8 cellular contexts compared by ENCODE assay signal in the genomic region with DNA sequence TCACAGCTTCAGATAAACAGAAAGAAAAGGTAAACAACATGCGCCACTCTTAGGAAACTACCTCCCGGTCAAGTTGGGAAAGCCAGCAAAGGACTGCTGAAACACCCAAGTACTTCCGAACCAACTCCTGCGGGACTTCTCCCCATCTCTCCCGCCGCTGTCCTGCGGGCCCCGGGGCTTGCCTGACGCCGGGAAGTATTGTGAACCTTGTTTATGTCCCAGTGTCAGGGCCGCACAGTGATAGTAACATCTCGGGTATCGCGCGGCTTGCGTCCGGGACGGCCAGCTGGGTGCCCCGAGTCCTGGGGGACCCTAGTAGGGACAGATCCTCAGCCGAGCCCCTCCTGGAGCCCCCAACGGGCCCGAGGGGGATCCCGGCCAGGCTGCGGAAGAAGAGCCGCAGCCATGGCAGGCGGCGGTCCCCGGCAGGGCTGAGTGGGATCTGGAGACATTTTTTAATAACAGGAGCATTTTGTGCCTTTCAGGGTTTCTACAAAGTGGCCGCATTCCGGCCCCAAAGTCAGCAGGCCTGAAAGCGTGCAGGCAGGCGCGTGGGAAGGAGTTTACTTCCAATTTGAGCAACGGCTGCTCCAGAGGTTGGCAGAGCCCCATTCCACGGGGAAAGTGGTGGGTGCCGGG. TPM values are rescaled to one million over a fixed set of nuclear protein-coding genes. Genes with fewer than 3 reads are reported as not detected.
DNase-seq lines count a peak whose midpoint lies in the region; ATAC-seq, FAIRE-seq and TF ChIP-seq lines count a peak whose summit lies in the region.

No MANE protein-coding gene starts in this region.

- peak overlapping the region; percentile 88 for H3K27ac ChIP-seq in parathyroid adenoma

- intact Hi-C loops in Right ventricle myocardium superior (cut with DNase I), result no loop called here

- H3K36me3 ChIP-seq in parathyroid adenoma (ENCODE audit: control insufficient read depth, insufficient read depth, low read length), result no peaks in the 10 kb centered on the region

- peak overlapping the region; percentile 90 for H2AFZ ChIP-seq in parathyroid adenoma

- peak; percentile 6 to 30 for DNase-seq in activated CD4-positive, alpha-beta T cell treated with anti-CD3 and anti-CD28 coated beads for 24 hours (ENCODE audit: low read depth in 2 of 2)
- no peak for DNase-seq in activated CD4-positive, alpha-beta T cell treated with anti-CD3 and anti-CD28 coated beads for 1 hour
- DNase-seq in RCC 7860 (ENCODE audit: low spot score), result peak; percentile 30
- DNase-seq in activated naive CD4-positive, alpha-beta T cell treated with anti-CD3 and anti-CD28 coated beads, Interleukin-2, amount 50 U/mL, for 72 hours (ENCODE audit: low spot score in 2 of 2), result peak; percentile 54 to 66
- peak; percentile 75 for DNase-seq in Right ventricle myocardium superior
- no peak for DNase-seq in DMS79 treated with DMSO at 0.1 percent for 48 hours (lab: John Stamatoyannopoulos, UW)

- peaks cover 8 to 10% of the 10 kb centered on the region in 2 donors for H3K36me3 Mint-ChIP-seq in activated naive CD4-positive, alpha-beta T cell treated with anti-CD3 and anti-CD28 coated beads, Interleukin-2, amount 50 U/mL, for 72 hours

- H3K27ac Mint-ChIP-seq in activated naive CD4-positive, alpha-beta T cell treated with anti-CD3 and anti-CD28 coated beads, Interleukin-2, amount 50 U/mL, for 72 hours, result peak overlapping the region; percentile 93 to 95

- no peak for FAIRE-seq in RCC 7860 (lab: Jason Lieb, UNC)

- peak overlapping the region; percentile 81 for H3K4me2 ChIP-seq in parathyroid adenoma (ENCODE audit: low read length)

- ATAC-seq in HG03139 (IDR thresholded peaks at IDR 0.05; ENCODE audit: unreplicated experiment) (peak; percentile 7), Right ventricle myocardium superior (ENCODE audit: poor library complexity) (peak; percentile 60)
- peak; percentile 19 to 38 for ATAC-seq in activated naive CD4-positive, alpha-beta T cell treated with anti-CD3 and anti-CD28 coated beads, Interleukin-2, amount 50 U/mL, for 72 hours

- no peak for TF ChIP-seq CTCF in parathyroid adenoma (IDR thresholded peaks at IDR 0.05)

- peak overlapping the region; percentile 86 for H3K4me3 ChIP-seq in parathyroid adenoma (ENCODE audit: low read depth, low read length)

- no peaks in the 10 kb centered on the region for H3K4me1 ChIP-seq in parathyroid adenoma

- H3K9ac ChIP-seq in parathyroid adenoma, result peak overlapping the region; percentile 72

- H3K9me3 ChIP-seq in parathyroid adenoma (ENCODE audit: control insufficient read depth, low read length), result no peaks in the 10 kb centered on the region

- peaks cover 12% of the 10 kb centered on the region for H3K79me2 ChIP-seq in parathyroid adenoma

- H3K9me3 Mint-ChIP-seq in activated naive CD4-positive, alpha-beta T cell treated with anti-CD3 and anti-CD28 coated beads, Interleukin-2, amount 50 U/mL, for 72 hours, result no peaks in the 10 kb centered on the region

- no peaks in the 10 kb centered on the region for H3K27me3 ChIP-seq in parathyroid adenoma (ENCODE audit: control insufficient read depth, insufficient read depth, low read length)

RNA-seq across cellular contexts. Expression of a gene that starts 0.7 kb away (rescaled TPM):
- total RNA-seq in activated naive CD4-positive, alpha-beta T cell treated with anti-CD3 and anti-CD28 coated beads, Interleukin-2, amount 50 U/mL, for 72 hours, result 10 to 100 TPM; 66.6 to 84.1 TPM
- 51.5 TPM for total RNA-seq in Right ventricle myocardium superior

RNA-seq across cellular contexts. Expression of a gene that starts 26.8 kb away (rescaled TPM):
- total RNA-seq in activated naive CD4-positive, alpha-beta T cell treated with anti-CD3 and anti-CD28 coated beads, Interleukin-2, amount 50 U/mL, for 72 hours, result under 1 TPM in 1 of 2 donors, not detected in 1; 0.04 TPM
- 3.5 TPM for total RNA-seq in Right ventricle myocardium superior

RNA-seq across cellular contexts. Expression of a gene that starts 50.8 kb away (rescaled TPM):
- 10 to 100 TPM; 34.2 to 36.6 TPM for total RNA-seq in activated naive CD4-positive, alpha-beta T cell treated with anti-CD3 and anti-CD28 coated beads, Interleukin-2, amount 50 U/mL, for 72 hours
- 12.2 TPM for total RNA-seq in Right ventricle myocardium superior

Comparison
In these comparisons a context has a peak if more than half of its experiments do, and no peak if none do; other contexts are left out.
1. DNase-seq: peak in activated CD4-positive, alpha-beta T cell treated with anti-CD3 and anti-CD28 coated beads for 24 hours (2 of 2), RCC 7860 (single experiment), activated naive CD4-positive, alpha-beta T cell treated with anti-CD3 and anti-CD28 coated beads, Interleukin-2, amount 50 U/mL, for 72 hours (2 of 2) and Right ventricle myocardium superior (single experiment); none in activated CD4-positive, alpha-beta T cell treated with anti-CD3 and anti-CD28 coated beads for 1 hour (single experiment) and DMS79 treated with DMSO at 0.1 percent for 48 hours (single experiment).
2. ATAC-seq: peak in every context shown above with its lines; median percentile 60 in Right ventricle myocardium superior; 28 in activated naive CD4-positive, alpha-beta T cell treated with anti-CD3 and anti-CD28 coated beads, Interleukin-2, amount 50 U/mL, for 72 hours; 7 in HG03139.